ENCODE assay signal across 13 cellular contexts in genomic region chr1:182163821-182164223, GRCh38.
DNase-seq lines count a peak whose midpoint lies in the region; ATAC-seq and TF ChIP-seq lines count a peak whose summit lies in the region.
"Had no signal": no experiment of that assay in that cellular context is flagged by ENCODE, and none has a peak within 500 bp of the region (broad histone marks: within the 10 kb centered on the region; RNA-seq: fewer than 3 reads in every experiment).

No MANE protein-coding gene starts in this region.

- H3K27ac ChIP-seq in dorsolateral prefrontal cortex, result peak overlapping the region in 50 of 59 donors; percentile 1 to 78 (median 52)
- H3K27ac ChIP-seq in left lung, result no peak overlapping the region
- H3K27ac ChIP-seq in skeletal muscle tissue (ENCODE audit: low read depth, low read length), result peak overlapping the region; percentile 19

- H3K9me3 ChIP-seq in left lung, result peaks cover 0 to 12% of the 10 kb centered on the region in 2 donors
- peaks cover 0 to 2% (median 0%) of the 10 kb centered on the region in 3 donors for H3K9me3 ChIP-seq in skeletal muscle tissue (ENCODE audit: control insufficient read depth in 3 of 3, low read length in 3 of 3)

- DNase-seq in GM03348 (ENCODE audit: low spot score) (peak; percentile 49), dorsolateral prefrontal cortex (peak in 8 of 10 donors; percentile 19 to 73 (median 51)), left lung (peak in 1 of 2 donors; percentile 64), NCI-H2196 treated with DMSO at 0.1 percent for 48 hours (lab: John Stamatoyannopoulos, UW; ENCODE audit: unreplicated experiment) (no peak), mesenteric fat pad (ENCODE audit: low spot score) (no peak), GM13977 (ENCODE audit: low spot score) (no peak)
- DNase-seq: activated CD4-positive, alpha-beta T cell treated with anti-CD3 and anti-CD28 coated beads for 4 hours; MV-4-11; natural killer cell; NCI-H345; stimulated activated CD4-positive, alpha-beta T cell treated with anti-CD3 and anti-CD28 coated beads, Interleukin-15, amount 100 ng/mL, for 24 hours had no signal

- H3K27me3 ChIP-seq in dorsolateral prefrontal cortex (no peaks in the 10 kb centered on the region), left lung (no peaks in the 10 kb centered on the region), skeletal muscle tissue (ENCODE audit: control insufficient read depth in 3 of 3, insufficient read depth in 3 of 3, low read length in 3 of 3) (no peaks in the 10 kb centered on the region)

- H3K4me1 ChIP-seq in left lung (peaks cover 9 to 11% of the 10 kb centered on the region in 2 donors), skeletal muscle tissue (ENCODE audit: control insufficient read depth in 3 of 3, insufficient read depth in 3 of 3, low read length in 3 of 3) (peaks cover 13% of the 10 kb centered on the region in 3 donors)

- H3K4me3 ChIP-seq in dorsolateral prefrontal cortex (no peak overlapping the region), left lung (no peak overlapping the region), skeletal muscle tissue (ENCODE audit: low read length in 3 of 3) (no peak overlapping the region)

- no peak for TF ChIP-seq CTCF in dorsolateral prefrontal cortex (IDR thresholded peaks at IDR 0.05 in 54 of 56, conservative IDR thresholded peaks at IDR 0.05 in 2 of 56; ENCODE audit: low read depth in 1 of 56, partially characterized antibody in 56 of 56)
- TF ChIP-seq CTCF in left lung (IDR thresholded peaks at IDR 0.05), result no peak
- TF ChIP-seq CTCF in GM13977 (IDR thresholded peaks at IDR 0.05; ENCODE audit: extremely low read depth, insufficient read depth, missing control alignments), result no peak

- H3K36me3 ChIP-seq in left lung (no peaks in the 10 kb centered on the region), skeletal muscle tissue (ENCODE audit: control insufficient read depth in 3 of 3, insufficient read depth in 3 of 3, low read length in 3 of 3) (no peaks in the 10 kb centered on the region)

- intact Hi-C loops in dorsolateral prefrontal cortex (cut with DNase I) (no loop called here), left lung (cut with DNase I) (no loop called here)

- TF ChIP-seq POLR2A in GM18505 (IDR thresholded peaks at IDR 0.05; ENCODE audit: borderline replicate concordance, extremely low read depth, insufficient read depth, insufficient read length), result no peak

- in situ Hi-C loops in GM13977 (cut with MboI; ENCODE audit: low pct_unique_long_range_greater_than_20kb, low sequenced_read_pairs, unreplicated experiment), result no loop called here

- no peak overlapping the region for H3K9ac ChIP-seq in skeletal muscle tissue (ENCODE audit: low read depth in 1 of 3, low read length in 3 of 3)

- ATAC-seq in left lung (peak; percentile 29), GM18505 (IDR thresholded peaks at IDR 0.05; ENCODE audit: unreplicated experiment) (no peak)
- ATAC-seq: natural killer cell had no signal

Comparison
In these comparisons a context has a peak if more than half of its experiments do, and no peak if none do; other contexts are left out.
1. DNase-seq: peak in GM03348 (single experiment) and dorsolateral prefrontal cortex (8 of 10); none in NCI-H2196 treated with DMSO at 0.1 percent for 48 hours (single experiment), mesenteric fat pad (single experiment) and GM13977 (single experiment).
2. H3K27ac ChIP-seq: peak in dorsolateral prefrontal cortex (50 of 59) and skeletal muscle tissue (single experiment); none in left lung (0 of 2).